16 cellular contexts compared by ENCODE assay signal in genomic region chr4:108556588-108557200, GRCh38.
DNase-seq lines count a peak whose midpoint lies in the region; ATAC-seq and TF ChIP-seq lines count a peak whose summit lies in the region.
"Had no signal": no experiment of that assay in that cellular context is flagged by ENCODE, and none has a peak within 500 bp of the region (broad histone marks: within the 10 kb centered on the region; RNA-seq: fewer than 3 reads in every experiment).

No MANE protein-coding gene starts in this region.

- ATAC-seq in GM18858 (IDR thresholded peaks at IDR 0.05; ENCODE audit: unreplicated experiment) (peak; percentile 50), GM21526 (IDR thresholded peaks at IDR 0.05; ENCODE audit: low FRiP score, unreplicated experiment) (peak; percentile 56), HG03045 (IDR thresholded peaks at IDR 0.05; ENCODE audit: unreplicated experiment) (peak; percentile 54), activated B cell treated with CpG ODN at 0.5 μM for 24 hours (ENCODE audit: low read depth) (peak; percentile 72), upper lobe of right lung (no peak)

- H3K4me1 Mint-ChIP-seq in activated B cell treated with CpG ODN at 0.5 μM for 24 hours, result peaks cover 12% of the 10 kb centered on the region

- H3K4me3 ChIP-seq in upper lobe of right lung, result no peak overlapping the region
- H3K4me3 ChIP-seq: esophagus muscularis mucosa, PC-9, prostate gland had no signal

- H3K27ac Mint-ChIP-seq in activated B cell treated with CpG ODN at 0.5 μM for 24 hours, result no peak overlapping the region
- H3K27ac Mint-ChIP-seq: activated naive CD4-positive, alpha-beta T cell treated with anti-CD3 and anti-CD28 coated beads for 36 hours; brain had no signal

- no peaks in the 10 kb centered on the region for H3K27me3 Mint-ChIP-seq in activated B cell treated with CpG ODN at 0.5 μM for 24 hours

- DNase-seq in activated B cell treated with CpG ODN at 0.5 μM for 24 hours (no peak), head of caudate nucleus (no peak), upper lobe of right lung (no peak)
- no peak for DNase-seq in activated CD4-positive, alpha-beta T cell treated with anti-CD3 and anti-CD28 coated beads, Interleukin-2, amount 50 U/mL, for 1 hour
- no peak for DNase-seq in activated naive CD4-positive, alpha-beta T cell (lab: John Stamatoyannopoulos, UW)
- DNase-seq: activated naive CD4-positive, alpha-beta T cell treated with anti-CD3 and anti-CD28 coated beads for 36 hours; Karpas-422; NCI-H187; NCI-H510A; PC-9 had no signal

- POLR2A ChIA-PET in activated B cell treated with CpG ODN at 0.5 μM for 24 hours (lab: Charles Lee), result interaction anchor here (1.1 kb wide), 1 partner anchor 9 kb away, joined by 3 read pairs; no protein-coding TSS in a partner anchor

- H3K36me3 ChIP-seq in upper lobe of right lung, result no peaks in the 10 kb centered on the region
- H3K36me3 ChIP-seq: esophagus muscularis mucosa, prostate gland had no signal

- no peaks in the 10 kb centered on the region for H3K27me3 ChIP-seq in upper lobe of right lung
- H3K27me3 ChIP-seq: esophagus muscularis mucosa had no signal

- no peaks in the 10 kb centered on the region for H3K9me3 ChIP-seq in upper lobe of right lung
- H3K9me3 ChIP-seq: esophagus muscularis mucosa, prostate gland had no signal

- CTCF ChIA-PET in activated B cell treated with CpG ODN at 0.5 μM for 24 hours (lab: Charles Lee), result interaction anchor here (0.6 kb wide), 1 partner anchor 1478 kb away, joined by 3 read pairs; no protein-coding TSS in a partner anchor

- no peak overlapping the region for H3K27ac ChIP-seq in upper lobe of right lung
- H3K27ac ChIP-seq: esophagus muscularis mucosa, PC-9, prostate gland had no signal

- H3K4me1 ChIP-seq in upper lobe of right lung, result peaks cover 4% of the 10 kb centered on the region
- H3K4me1 ChIP-seq: prostate gland had no signal

- H3K9me3 Mint-ChIP-seq in activated B cell treated with CpG ODN at 0.5 μM for 24 hours, result no peaks in the 10 kb centered on the region
- H3K9me3 Mint-ChIP-seq: activated naive CD4-positive, alpha-beta T cell treated with anti-CD3 and anti-CD28 coated beads for 36 hours; brain had no signal

- intact Hi-C loops in activated B cell treated with CpG ODN at 0.5 μM for 24 hours (cut with micrococcal nuclease) (no loop called here), head of caudate nucleus (cut with DNase I) (no loop called here), upper lobe of right lung (cut with DNase I) (no loop called here)

- H3K36me3 Mint-ChIP-seq in activated B cell treated with CpG ODN at 0.5 μM for 24 hours (ENCODE audit: low read depth), result no peaks in the 10 kb centered on the region
- H3K36me3 Mint-ChIP-seq: brain had no signal

- TF ChIP-seq CTCF in activated B cell treated with CpG ODN at 0.5 μM for 24 hours (IDR thresholded peaks at IDR 0.05) (no peak), upper lobe of right lung (IDR thresholded peaks at IDR 0.05) (no peak)

- no peak overlapping the region for H3K4me3 Mint-ChIP-seq in activated B cell treated with CpG ODN at 0.5 μM for 24 hours
- H3K4me3 Mint-ChIP-seq: activated naive CD4-positive, alpha-beta T cell treated with anti-CD3 and anti-CD28 coated beads for 36 hours; brain had no signal
